8 cellular contexts compared by ENCODE assay signal in genomic region chr14:21384494-21384851, GRCh38. TPM values are rescaled to one million over a fixed set of nuclear protein-coding genes. Genes with fewer than 3 reads are reported as not detected.
DNase-seq lines count a peak whose midpoint lies in the region; ATAC-seq and TF ChIP-seq lines count a peak whose summit lies in the region.

No MANE protein-coding gene starts in this region.

- no peaks in the 10 kb centered on the region for H3K9me3 Mint-ChIP-seq in CD8-positive, alpha-beta T cell
- H3K9me3 Mint-ChIP-seq in brain = no peaks in the 10 kb centered on the region

- H3K9ac ChIP-seq in HUES48 (ENCODE audit: low read depth, low read length) (peak overlapping the region; percentile 99), mucosa of stomach (ENCODE audit: low read length) (peak overlapping the region; percentile 95)

- intact Hi-C loops in CD8-positive, alpha-beta T cell (cut with DNase I, micrococcal nuclease) = loop anchor here (1.0 to 5.0 kb wide), 9 partner anchors 53 to 143 kb away; partner anchors contain the start of genes CHD8 (in 2 of the 2), HNRNPC (in 2 of the 2), METTL3 (in 2 of the 2) and TOX4 (in 2 of the 2)

- POLR2A ChIA-PET in CD8-positive, alpha-beta T cell (lab: Charles Lee) = interaction anchor here (0.5 to 1.4 kb wide), 8 partner anchors 9 to 153 kb away, joined by 3 to 9 read pairs (median 4); partner anchors contain the start of genes CHD8, RAB2B and TOX4

- peak overlapping the region; percentile 91 for H3K4me3 ChIP-seq in CD8-positive, alpha-beta T cell (ENCODE audit: low read depth, low read length)
- H3K4me3 ChIP-seq in HUES48 (ENCODE audit: low read depth, low read length) = peak overlapping the region; percentile 97
- peak overlapping the region; percentile 83 for H3K4me3 ChIP-seq in mucosa of stomach (ENCODE audit: low read length)

- H3K27ac Mint-ChIP-seq in CD8-positive, alpha-beta T cell = peak overlapping the region; percentile 99
- H3K27ac Mint-ChIP-seq in brain = peak overlapping the region; percentile 98 to 100 (median 99)

- H3K27ac ChIP-seq in CD8-positive, alpha-beta T cell (ENCODE audit: low read depth, low read length) = peak overlapping the region; percentile 89
- peak overlapping the region; percentile 97 for H3K27ac ChIP-seq in HUES48 (ENCODE audit: low read depth, low read length)

- H3K27me3 ChIP-seq in CD8-positive, alpha-beta T cell (ENCODE audit: insufficient read depth, low read length) = no peaks in the 10 kb centered on the region
- H3K27me3 ChIP-seq in HUES48 (ENCODE audit: control insufficient read depth, insufficient read depth, low read length) (no peaks in the 10 kb centered on the region), mucosa of stomach (ENCODE audit: control insufficient read depth, insufficient read depth, low read length) (no peaks in the 10 kb centered on the region)

- peak overlapping the region; percentile 98 for H3K4me3 Mint-ChIP-seq in CD8-positive, alpha-beta T cell
- peak overlapping the region; percentile 94 to 99 (median 98) for H3K4me3 Mint-ChIP-seq in brain

- H3K4me1 Mint-ChIP-seq in CD8-positive, alpha-beta T cell (ENCODE audit: low read depth) = peaks cover 41% of the 10 kb centered on the region
- H3K4me1 Mint-ChIP-seq in brain = peaks cover 44% of the 10 kb centered on the region

- CTCF ChIA-PET in CD8-positive, alpha-beta T cell (lab: Charles Lee) = interaction anchor here (1.0 kb wide), 1 partner anchor 153 kb away, joined by 3 read pairs; no protein-coding TSS in a partner anchor

- DNase-seq in CD8-positive, alpha-beta T cell = peak in 1 of 7 experiments; percentile 7
- no peak for DNase-seq in HT-29 (ENCODE audit: low spot score)
- no peak for DNase-seq in SHP77 (lab: John Stamatoyannopoulos, UW)
- no peak for DNase-seq in left lobe of liver (ENCODE audit: low spot score)

- H3K36me3 Mint-ChIP-seq in CD8-positive, alpha-beta T cell = peaks cover 33% of the 10 kb centered on the region
- peaks cover 35% of the 10 kb centered on the region for H3K36me3 Mint-ChIP-seq in brain

- TF ChIP-seq CTCF in CD8-positive, alpha-beta T cell (IDR thresholded peaks at IDR 0.05) = no peak
- no peak for TF ChIP-seq CTCF in brain (conservative IDR thresholded peaks at IDR 0.05)

- H3K9me3 ChIP-seq in CD8-positive, alpha-beta T cell (ENCODE audit: low read length) = no peaks in the 10 kb centered on the region
- H3K9me3 ChIP-seq in HUES48 (ENCODE audit: control insufficient read depth, insufficient read depth, low read length) (no peaks in the 10 kb centered on the region), mucosa of stomach (ENCODE audit: control insufficient read depth, low read length) (no peaks in the 10 kb centered on the region)

- peaks cover 17% of the 10 kb centered on the region for H3K4me1 ChIP-seq in CD8-positive, alpha-beta T cell (ENCODE audit: insufficient read depth, low read length)
- H3K4me1 ChIP-seq in HUES48 (ENCODE audit: control insufficient read depth, insufficient read depth, low read length) (peaks cover 14% of the 10 kb centered on the region; the same call in 1 of the 2 replicates), mucosa of stomach (ENCODE audit: control insufficient read depth, insufficient read depth, low read length) (peaks cover 5% of the 10 kb centered on the region)

- no peaks in the 10 kb centered on the region for H3K27me3 Mint-ChIP-seq in CD8-positive, alpha-beta T cell (ENCODE audit: low read depth)
- peaks cover 12% of the 10 kb centered on the region for H3K27me3 Mint-ChIP-seq in brain

- H3K36me3 ChIP-seq in CD8-positive, alpha-beta T cell (ENCODE audit: insufficient read depth, low read length) = no peaks in the 10 kb centered on the region
- peaks cover 56% of the 10 kb centered on the region for H3K36me3 ChIP-seq in HUES48 (ENCODE audit: control insufficient read depth, insufficient read depth, low read length)
- no peaks in the 10 kb centered on the region for H3K36me3 ChIP-seq in mucosa of stomach (ENCODE audit: control insufficient read depth, insufficient read depth, low read length)

- peak; percentile 57 for ATAC-seq in CD8-positive, alpha-beta T cell
- ATAC-seq in GM19397 (IDR thresholded peaks at IDR 0.05; ENCODE audit: unreplicated experiment) = peak; percentile 3
- no peak for ATAC-seq in left lobe of liver

RNA-seq across cellular contexts. Expression of gene SUPT16H, which starts 0.7 kb away (rescaled TPM):
- total RNA-seq in CD8-positive, alpha-beta T cell = 10 to 100 TPM; 53.5 to 54.9 TPM
- 92.5 TPM for polyA plus RNA-seq in brain (ENCODE audit: insufficient read depth, low read depth, low replicate concordance)
- total RNA-seq in HT-29 (2014; rRNA removed; shearing (Covaris generic)) = 34.5 and 43.7 TPM in 2 replicates
- total RNA-seq in left lobe of liver = 14.9 TPM
